ENCODE assay signal across 20 cellular contexts in genomic region chr14:19435852-19436251, GRCh38. TPM values are rescaled to one million over a fixed set of nuclear protein-coding genes. Genes with fewer than 3 reads are reported as not detected.
"Had no signal": no experiment of that assay in that cellular context is flagged by ENCODE, and none has a peak within 500 bp of the region (broad histone marks: within the 10 kb centered on the region; RNA-seq: fewer than 3 reads in every experiment).

No MANE protein-coding gene starts in this region.

RNA-seq across cellular contexts. Expression of gene POTEG, which starts 1.7 kb away (rescaled TPM):
- total RNA-seq: activated naive CD4-positive, alpha-beta T cell treated with anti-CD3 and anti-CD28 coated beads for 36 hours; activated naive CD4-positive, alpha-beta T cell treated with anti-CD3 and anti-CD28 coated beads, Interleukin-2, amount 50 U/mL, for 72 hours; activated naive CD8-positive, alpha-beta T cell treated with anti-CD3 and anti-CD28 coated beads for 36 hours; activated naive CD8-positive, alpha-beta T cell treated with anti-CD3 and anti-CD28 coated beads, Interleukin-2, amount 10 ng/mL, durations not matched to agents 7 days and 5 days; activated T-cell treated with anti-CD3 and anti-CD28 coated beads, Interleukin-2, amount 50 U/mL, for 4 hours; activated T-cell treated with anti-CD3 and anti-CD28 coated beads, Interleukin-2, amount 50 U/mL, for 72 hours; activated T-helper 1 cell treated with anti-CD3 and anti-CD28 coated beads, Interleukin-12 subunit alpha, Interleukin-12 subunit beta, Interleukin-2, Interleukin-4 antibody, amounts not matched to agents 30 ng/mL and 10 ng/mL and 1 ng/mL, durations not matched to agents 14 hours and 24 hours and 36 hours; activated T-helper 17 cell treated with anti-CD3 and anti-CD28 coated beads, Interleukin-2, amount 50 U/mL, for 72 hours; activated T-helper 2 cell treated with anti-CD3 and anti-CD28 coated beads, Interferon-gamma antibody, Interleukin-2, Interleukin-4, amounts not matched to agents 10 μg/mL and 5 μg/mL and 100 μg/mL, durations not matched to agents 14 hours and 24 hours and 36 hours; adrenal gland; aorta; ascending aorta; astrocyte; body of pancreas; breast epithelium; bronchial epithelial cell; cardiac muscle cell; cardiac septum; cerebellum had no signal
- polyA plus RNA-seq: adipose tissue, adrenal gland, aorta, cardiac muscle cell had no signal
